ENCODE assay signal across 13 cellular contexts in the genomic region with DNA sequence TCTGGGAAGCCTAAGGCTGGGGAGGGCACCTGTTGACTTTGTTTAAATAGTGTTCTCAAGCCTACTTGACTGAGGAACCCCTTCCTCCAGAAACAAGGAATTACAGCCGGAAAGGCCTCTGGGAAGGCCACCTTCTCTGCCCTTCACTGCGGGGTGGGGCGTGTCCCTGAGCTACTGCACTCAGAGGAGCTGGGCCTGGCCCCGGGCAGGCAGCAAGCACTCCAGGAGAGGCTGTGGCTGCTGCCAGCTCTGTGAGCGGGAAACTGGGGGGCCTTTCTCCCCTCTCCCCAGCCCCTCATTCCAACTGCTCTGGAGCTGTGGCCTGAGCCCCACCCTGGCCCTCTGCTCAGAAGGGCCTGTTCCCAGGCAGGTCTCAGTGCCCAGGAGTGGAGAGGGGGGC. TPM values are rescaled to one million over a fixed set of nuclear protein-coding genes. Genes with fewer than 3 reads are reported as not detected.
DNase-seq lines count a peak whose midpoint lies in the region; ATAC-seq and TF ChIP-seq lines count a peak whose summit lies in the region.
"Had no signal": no experiment of that assay in that cellular context is flagged by ENCODE, and none has a peak within 500 bp of the region (broad histone marks: within the 10 kb centered on the region; RNA-seq: fewer than 3 reads in every experiment).

No MANE protein-coding gene starts in this region.

- peaks cover 34% of the 10 kb centered on the region for H3K4me1 Mint-ChIP-seq in neural crest cell
- H3K4me1 Mint-ChIP-seq in stimulated activated naive B cell treated with anti-CD40 and anti-IgM and Interleukin-4, amounts not matched to agents 10 μg/mL and 1 μg/mL and 100 μg/mL, for 72 hours, result peaks cover 7 to 11% of the 10 kb centered on the region in 2 donors

- DNase-seq in HUDEP-2 (lab: John Stamatoyannopoulos, UW; ENCODE audit: unreplicated experiment in 76 of 76) (peak in 58 of 76 experiments; percentile 12 to 79 (median 51)), left ventricle myocardium inferior (peak; percentile 55), neural crest cell (ENCODE audit: low read depth, low spot score) (no peak), spleen (no peak)
- DNase-seq in stimulated activated naive B cell treated with anti-CD40 and anti-IgM and Interleukin-4, amounts not matched to agents 10 μg/mL and 1 μg/mL and 100 μg/mL, for 72 hours, result no peak
- DNase-seq: KG1, NCI-H187, NCI-H2107 had no signal

- H3K4me3 Mint-ChIP-seq in neural crest cell, result peak overlapping the region; percentile 11
- no peak overlapping the region for H3K4me3 Mint-ChIP-seq in stimulated activated naive B cell treated with anti-CD40 and anti-IgM and Interleukin-4, amounts not matched to agents 10 μg/mL and 1 μg/mL and 100 μg/mL, for 72 hours

- H3K27me3 ChIP-seq in BLaER1 (no peaks in the 10 kb centered on the region), left ventricle myocardium inferior (ENCODE audit: low read depth) (peaks cover 12% of the 10 kb centered on the region), spleen (replicated peaks in 1 of 7) (peaks cover 0 to 13% (median 0%) of the 10 kb centered on the region in 7 donors)

- H3K9me3 ChIP-seq in BLaER1, result no peaks in the 10 kb centered on the region
- H3K9me3 ChIP-seq in left ventricle myocardium inferior (replicated peaks), result no peaks in the 10 kb centered on the region
- peaks cover 0 to 7% (median 0%) of the 10 kb centered on the region in 8 donors for H3K9me3 ChIP-seq in spleen

- H3K4me1 ChIP-seq in BLaER1 (peaks cover 43% of the 10 kb centered on the region), left ventricle myocardium inferior (peaks cover 50% of the 10 kb centered on the region), spleen (peaks cover 9 to 33% (median 18%) of the 10 kb centered on the region in 6 donors)

- H3K4me3 ChIP-seq in BLaER1 (no peak overlapping the region), left ventricle myocardium inferior (peak overlapping the region; percentile 82), spleen (no peak overlapping the region)
- H3K4me3 ChIP-seq: SK-N-MC had no signal

- WGBS in spleen, 5 donors, result 67 to 86% (median 73%) methylated on average over 1 to 5 of the region's 5 CpGs

- intact Hi-C loops in left ventricle myocardium inferior (cut with micrococcal nuclease) (no loop called here), spleen (cut with DNase I; ENCODE audit: low total_unique reads) (no loop called here)

- no peaks in the 10 kb centered on the region for H3K27me3 Mint-ChIP-seq in neural crest cell (ENCODE audit: low read depth)
- no peaks in the 10 kb centered on the region for H3K27me3 Mint-ChIP-seq in stimulated activated naive B cell treated with anti-CD40 and anti-IgM and Interleukin-4, amounts not matched to agents 10 μg/mL and 1 μg/mL and 100 μg/mL, for 72 hours

- peak overlapping the region; percentile 52 for H3K4me2 ChIP-seq in BLaER1

- TF ChIP-seq POLR2A in spleen (IDR thresholded peaks at IDR 0.05), result no peak

- peak overlapping the region; percentile 82 for H3K27ac Mint-ChIP-seq in neural crest cell (ENCODE audit: unreplicated experiment)
- H3K27ac Mint-ChIP-seq in stimulated activated naive B cell treated with anti-CD40 and anti-IgM and Interleukin-4, amounts not matched to agents 10 μg/mL and 1 μg/mL and 100 μg/mL, for 72 hours, result no peak overlapping the region

- TF ChIP-seq CTCF in left ventricle myocardium inferior (IDR thresholded peaks at IDR 0.05; ENCODE audit: borderline replicate concordance), result no peak
- no peak for TF ChIP-seq CTCF in neural crest cell (conservative IDR thresholded peaks at IDR 0.05)
- TF ChIP-seq CTCF in spleen (IDR thresholded peaks at IDR 0.05 in 8 of 11, conservative IDR thresholded peaks at IDR 0.05 in 3 of 11), result no peak

- no peak for ATAC-seq in stimulated activated naive B cell treated with anti-CD40 and anti-IgM and Interleukin-4, amounts not matched to agents 10 μg/mL and 1 μg/mL and 100 μg/mL, for 72 hours (replicated peaks)
- ATAC-seq in GM19467 (IDR thresholded peaks at IDR 0.05; ENCODE audit: unreplicated experiment), result no peak
- ATAC-seq in GM19452 (IDR thresholded peaks at IDR 0.05; ENCODE audit: unreplicated experiment), result no peak

- no peaks in the 10 kb centered on the region for H3K9me3 Mint-ChIP-seq in neural crest cell
- H3K9me3 Mint-ChIP-seq in stimulated activated naive B cell treated with anti-CD40 and anti-IgM and Interleukin-4, amounts not matched to agents 10 μg/mL and 1 μg/mL and 100 μg/mL, for 72 hours, result peaks cover 0 to 2% of the 10 kb centered on the region in 2 donors

- H3K36me3 ChIP-seq in BLaER1 (no peaks in the 10 kb centered on the region), left ventricle myocardium inferior (no peaks in the 10 kb centered on the region), spleen (no peaks in the 10 kb centered on the region)

- peaks cover 5% of the 10 kb centered on the region for H4K20me1 ChIP-seq in BLaER1

- H3K9ac ChIP-seq in BLaER1, result peak overlapping the region; percentile 50; the same call in 1 of the 2 replicates

- H3K27ac ChIP-seq in BLaER1 (no peak overlapping the region; the same call in 1 of the 2 replicates), left ventricle myocardium inferior (replicated peaks) (peak overlapping the region; percentile 93), spleen (no peak overlapping the region)
- H3K27ac ChIP-seq: SK-N-MC had no signal

- no peaks in the 10 kb centered on the region for H3K36me3 Mint-ChIP-seq in neural crest cell (ENCODE audit: low read depth)
- H3K36me3 Mint-ChIP-seq in stimulated activated naive B cell treated with anti-CD40 and anti-IgM and Interleukin-4, amounts not matched to agents 10 μg/mL and 1 μg/mL and 100 μg/mL, for 72 hours, result no peaks in the 10 kb centered on the region

RNA-seq across cellular contexts. Expression of gene OSBPL2, which starts 4.0 kb away (rescaled TPM):
- total RNA-seq in left ventricle myocardium inferior (55.3 TPM), neural crest cell (33.1 and 35.6 TPM in 2 replicates), spleen (10 to 100 TPM; 40.6 to 81.7 (median 64.8) TPM)
- polyA plus RNA-seq in spleen, result 10 to 100 TPM in 2 of 3 donors, 1 to 10 TPM in 1; 9.2 to 19.6 (median 14.0) TPM

RNA-seq across cellular contexts. Expression of gene HRH3, which starts 14.3 kb away (rescaled TPM):
- total RNA-seq in left ventricle myocardium inferior, result not detected
- 0.75 and 0.86 TPM in 2 replicates for total RNA-seq in neural crest cell
- not detected for total RNA-seq in spleen
- polyA plus RNA-seq in spleen, result not detected
- total RNA-seq: H4 had no signal

RNA-seq across cellular contexts. Expression of gene MTG2, which starts 51.5 kb away (rescaled TPM):
- total RNA-seq in left ventricle myocardium inferior, result 25.9 TPM
- total RNA-seq in neural crest cell, result 32.9 and 34.6 TPM in 2 replicates
- total RNA-seq in spleen, result 10 to 100 TPM; 22.6 to 39.8 (median 37.5) TPM
- polyA plus RNA-seq in spleen, result 10 to 100 TPM; 26.9 to 41.3 (median 37.7) TPM

Comparison
In these comparisons a context has a peak if more than half of its experiments do, and no peak if none do; other contexts are left out.
1. DNase-seq: peak in HUDEP-2 (58 of 76) and left ventricle myocardium inferior (single experiment); none in neural crest cell (single experiment), stimulated activated naive B cell treated with anti-CD40 and anti-IgM and Interleukin-4, amounts not matched to agents 10 μg/mL and 1 μg/mL and 100 μg/mL, for 72 hours (single experiment) and spleen (single experiment).